Comparison of ENCODE assay signal across 10 cellular contexts in genomic region chr7:152158801-152159587, GRCh38.
DNase-seq lines count a peak whose midpoint lies in the region; ATAC-seq and TF ChIP-seq lines count a peak whose summit lies in the region.
"Had no signal": no experiment of that assay in that cellular context is flagged by ENCODE, and none has a peak within 500 bp of the region (broad histone marks: within the 10 kb centered on the region; RNA-seq: fewer than 3 reads in every experiment).

No MANE protein-coding gene starts in this region.

- TF ChIP-seq CTCF in neutrophil (IDR thresholded peaks at IDR 0.05) (no peak), uterus (IDR thresholded peaks at IDR 0.05) (no peak)

- H3K9me3 ChIP-seq in neutrophil: no peaks in the 10 kb centered on the region
- H3K9me3 ChIP-seq in uterus: no peaks in the 10 kb centered on the region

- H3K4me3 ChIP-seq in neutrophil (ENCODE audit: low read depth in 1 of 2, low read length in 1 of 2) (no peak overlapping the region), uterus (no peak overlapping the region)

- H3K27ac ChIP-seq in neutrophil (peak overlapping the region; percentile 26), uterus (no peak overlapping the region)

- H3K27me3 ChIP-seq in neutrophil (no peaks in the 10 kb centered on the region), uterus (no peaks in the 10 kb centered on the region)

- TF ChIP-seq POLR2A in uterus (IDR thresholded peaks at IDR 0.05): no peak

- intact Hi-C loops in uterus (cut with DNase I; ENCODE audit: low total_unique reads): no loop called here

- no peak for DNase-seq in activated CD4-positive, CD25-positive, alpha-beta regulatory T cell (lab: John Stamatoyannopoulos, UW)
- DNase-seq in NOMO-1 treated with DMSO at 0.1 percent for 48 hours (lab: John Stamatoyannopoulos, UW; ENCODE audit: unreplicated experiment) (peak; percentile 75), putamen (ENCODE audit: low spot score) (no peak), uterus (no peak)
- DNase-seq in effector CD8-positive, alpha-beta T cell (lab: John Stamatoyannopoulos, UW): no peak
- DNase-seq: head of caudate nucleus, IMR-90 had no signal

- ATAC-seq in activated CD4-positive, CD25-positive, alpha-beta regulatory T cell treated with anti-CD3 and anti-CD28 coated beads, Interleukin-2, amount 50 U/mL, for 24 hours: peak; percentile 63 to 66
- ATAC-seq in HG02763 (IDR thresholded peaks at IDR 0.05; ENCODE audit: unreplicated experiment): peak; percentile 91

- H3K4me1 ChIP-seq in neutrophil (ENCODE audit: control insufficient read depth in 1 of 2, insufficient read depth in 1 of 2, low read depth in 1 of 2, low read length in 1 of 2) (no peaks in the 10 kb centered on the region), uterus (no peaks in the 10 kb centered on the region)

- H3K36me3 ChIP-seq in neutrophil (peaks cover 96% of the 10 kb centered on the region), uterus (no peaks in the 10 kb centered on the region)
